ENCODE assay signal across 21 cellular contexts in the genomic region with DNA sequence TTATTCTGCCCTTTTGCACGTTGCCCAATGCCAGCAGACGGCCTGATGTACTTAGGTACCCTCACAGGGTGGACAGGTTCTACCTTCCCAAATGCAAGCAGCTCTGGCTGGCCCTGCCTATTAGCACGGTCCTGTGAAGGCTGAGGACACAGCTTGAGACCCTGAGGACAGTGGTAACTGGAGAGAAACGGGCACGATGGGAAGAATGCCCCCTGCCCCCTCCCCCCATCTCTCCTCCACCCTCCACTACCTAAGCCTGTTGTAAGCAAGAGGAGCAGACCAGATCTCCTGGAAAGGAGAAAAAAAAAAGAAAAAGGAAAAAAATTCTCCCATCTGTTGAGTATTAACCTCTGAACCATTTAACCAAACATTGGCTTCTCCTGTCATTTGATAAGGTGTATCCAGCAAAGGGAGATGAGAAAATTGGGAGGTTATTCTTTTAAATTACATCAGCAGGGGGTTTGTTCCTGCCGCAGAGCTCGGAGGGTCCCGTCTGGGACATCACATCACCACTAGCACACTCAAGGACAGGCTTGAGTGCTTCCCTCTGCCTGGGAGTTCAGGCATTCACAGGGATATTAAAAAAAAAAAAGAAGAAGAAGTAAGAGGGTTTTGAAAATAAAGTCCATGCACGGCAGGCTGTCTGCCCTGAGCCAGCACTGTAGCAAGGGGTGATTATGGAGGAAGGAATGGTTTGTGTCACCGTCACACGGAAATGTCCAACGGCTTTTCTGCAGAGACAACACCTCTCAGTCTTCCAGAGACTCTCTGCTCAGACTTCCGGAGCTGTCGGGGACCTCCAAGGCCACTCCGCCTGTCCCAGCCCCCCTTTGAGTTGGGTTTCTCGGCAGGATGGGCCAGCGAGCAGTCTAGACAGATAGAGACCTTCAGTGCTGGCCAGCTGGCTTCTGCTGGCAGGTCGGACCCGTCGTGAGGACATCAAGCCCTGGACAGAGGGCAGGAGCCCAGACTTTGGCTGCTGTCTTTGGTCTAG. TPM values are rescaled to one million over a fixed set of nuclear protein-coding genes. Genes with fewer than 3 reads are reported as not detected.
DNase-seq lines count a peak whose midpoint lies in the region; ATAC-seq and TF ChIP-seq lines count a peak whose summit lies in the region.
"Had no signal": no experiment of that assay in that cellular context is flagged by ENCODE, and none has a peak within 500 bp of the region (broad histone marks: within the 10 kb centered on the region; RNA-seq: fewer than 3 reads in every experiment).

No MANE protein-coding gene starts in this region.

- H3K4me3 Mint-ChIP-seq in GM23338, result no peak overlapping the region
- no peak overlapping the region for H3K4me3 Mint-ChIP-seq in nephron
- H3K4me3 Mint-ChIP-seq in activated T-helper 17 cell treated with anti-CD3 and anti-CD28 coated beads, Interleukin-2, amount 50 U/mL, for 72 hours, result no peak overlapping the region
- H3K4me3 Mint-ChIP-seq: activated naive CD8-positive, alpha-beta T cell; activated T-cell treated with anti-CD3 and anti-CD28 coated beads, Interleukin-2, amount 50 U/mL, for 72 hours; neural crest cell; stimulated activated naive B cell treated with anti-CD40 and anti-IgM and Interleukin-4, amounts not matched to agents 10 μg/mL and 1 μg/mL and 100 μg/mL, for 72 hours had no signal

- H3K4me1 ChIP-seq in GM23338 (ENCODE audit: insufficient read depth) (peaks cover 7% of the 10 kb centered on the region; the same call in 1 of the 2 replicates), adrenal gland (replicated peaks in 1 of 2) (peaks cover 5 to 6% of the 10 kb centered on the region in 2 donors), esophagus muscularis mucosa (peaks cover 0 to 4% (median 1%) of the 10 kb centered on the region in 4 donors)
- H3K4me1 ChIP-seq: SJSA1 had no signal

- H3K36me3 Mint-ChIP-seq in GM23338 (ENCODE audit: low read depth) (no peaks in the 10 kb centered on the region), nephron (ENCODE audit: low read depth) (no peaks in the 10 kb centered on the region)
- H3K36me3 Mint-ChIP-seq in activated T-helper 17 cell treated with anti-CD3 and anti-CD28 coated beads, Interleukin-2, amount 50 U/mL, for 72 hours (ENCODE audit: low read depth), result no peaks in the 10 kb centered on the region
- H3K36me3 Mint-ChIP-seq: activated naive CD8-positive, alpha-beta T cell; stimulated activated naive B cell treated with anti-CD40 and anti-IgM and Interleukin-4, amounts not matched to agents 10 μg/mL and 1 μg/mL and 100 μg/mL, for 72 hours had no signal

- H3K27me3 Mint-ChIP-seq in GM23338 (ENCODE audit: insufficient read depth, low read depth, poor library complexity), result peaks cover 12% of the 10 kb centered on the region
- peaks cover 7% of the 10 kb centered on the region for H3K27me3 Mint-ChIP-seq in nephron (ENCODE audit: low read depth)
- peaks cover 19% of the 10 kb centered on the region for H3K27me3 Mint-ChIP-seq in activated T-helper 17 cell treated with anti-CD3 and anti-CD28 coated beads, Interleukin-2, amount 50 U/mL, for 72 hours

- H3K4me1 Mint-ChIP-seq in GM23338, result peaks cover 12% of the 10 kb centered on the region
- peaks cover 33% of the 10 kb centered on the region for H3K4me1 Mint-ChIP-seq in nephron
- no peaks in the 10 kb centered on the region for H3K4me1 Mint-ChIP-seq in activated T-helper 17 cell treated with anti-CD3 and anti-CD28 coated beads, Interleukin-2, amount 50 U/mL, for 72 hours
- H3K4me1 Mint-ChIP-seq: stimulated activated naive B cell treated with anti-CD40 and anti-IgM and Interleukin-4, amounts not matched to agents 10 μg/mL and 1 μg/mL and 100 μg/mL, for 72 hours had no signal

- no peak for TF ChIP-seq CTCF in GM23338 (conservative IDR thresholded peaks at IDR 0.05; ENCODE audit: low read depth in 2 of 2)
- TF ChIP-seq CTCF in adrenal gland (IDR thresholded peaks at IDR 0.05), result no peak
- no peak for TF ChIP-seq CTCF in nephron (IDR thresholded peaks at IDR 0.05; ENCODE audit: unreplicated experiment in 3 of 3)
- TF ChIP-seq CTCF in esophagus muscularis mucosa (IDR thresholded peaks at IDR 0.05), result no peak

- DNase-seq in GM23338 (ENCODE audit: low spot score), result no peak
- DNase-seq in adrenal gland, result peak in 5 of 7 donors; percentile 26 to 70 (median 53)
- DNase-seq in left cardiac atrium, result peak; percentile 46
- DNase-seq in superior temporal gyrus (ENCODE audit: extremely low spot score), result no peak
- DNase-seq in esophagus muscularis mucosa (ENCODE audit: extremely low spot score), result no peak
- DNase-seq: activated CD8-positive, alpha-beta memory T cell treated with anti-CD3 and anti-CD28 coated beads for 24 hours; activated T-cell treated with anti-CD3 and anti-CD28 coated beads, Interleukin-2, amount 50 U/mL, for 72 hours; brain microvascular endothelial cell; erythroblast; NCI-H2029; PC-3; stimulated activated naive B cell treated with anti-CD40 and anti-IgM and Interleukin-4, amounts not matched to agents 10 μg/mL and 1 μg/mL and 100 μg/mL, for 72 hours; transverse colon had no signal

- no peak overlapping the region for H3K4me2 ChIP-seq in GM23338

- H3K9me3 ChIP-seq in adrenal gland (replicated peaks in 1 of 3) (no peaks in the 10 kb centered on the region), esophagus muscularis mucosa (no peaks in the 10 kb centered on the region)
- H3K9me3 ChIP-seq: SJSA1, transverse colon had no signal

- H3K4me3 ChIP-seq in GM23338 (no peak overlapping the region), adrenal gland (no peak overlapping the region), esophagus muscularis mucosa (no peak overlapping the region)
- H3K4me3 ChIP-seq: K562, SJSA1, transverse colon had no signal

- H3K9me2 ChIP-seq in GM23338 (ENCODE audit: insufficient read depth), result no peaks in the 10 kb centered on the region

- H3K79me2 ChIP-seq in GM23338 (replicated peaks; ENCODE audit: insufficient read depth), result no peaks in the 10 kb centered on the region

- H3K36me3 ChIP-seq in GM23338 (ENCODE audit: insufficient read depth) (no peaks in the 10 kb centered on the region), adrenal gland (replicated peaks in 1 of 2) (no peaks in the 10 kb centered on the region), esophagus muscularis mucosa (no peaks in the 10 kb centered on the region)
- H3K36me3 ChIP-seq: brain microvascular endothelial cell, SJSA1, transverse colon had no signal

- no peak overlapping the region for H3K27ac ChIP-seq in GM23338 (ENCODE audit: low read depth)
- H3K27ac ChIP-seq in adrenal gland, result no peak overlapping the region
- no peak overlapping the region for H3K27ac ChIP-seq in esophagus muscularis mucosa (replicated peaks in 1 of 4)
- H3K27ac ChIP-seq: brain microvascular endothelial cell, SJSA1, transverse colon had no signal

- H4K20me1 ChIP-seq in GM23338 (replicated peaks; ENCODE audit: insufficient read depth), result no peaks in the 10 kb centered on the region

- TF ChIP-seq POLR2A in adrenal gland (IDR thresholded peaks at IDR 0.05) (no peak), esophagus muscularis mucosa (IDR thresholded peaks at IDR 0.05; ENCODE audit: low read depth) (no peak)

- ATAC-seq in GM23338 (peak; percentile 79), left cardiac atrium (peak; percentile 44 to 86), GM21825 (IDR thresholded peaks at IDR 0.05; ENCODE audit: unreplicated experiment) (no peak)
- no peak for ATAC-seq in activated T-helper 17 cell treated with anti-CD3 and anti-CD28 coated beads, Interleukin-2, amount 50 U/mL, for 72 hours (replicated peaks)
- ATAC-seq: activated T-cell treated with anti-CD3 and anti-CD28 coated beads, Interleukin-2, amount 50 U/mL, for 72 hours; K562; PC-3; stimulated activated naive B cell treated with anti-CD40 and anti-IgM and Interleukin-4, amounts not matched to agents 10 μg/mL and 1 μg/mL and 100 μg/mL, for 72 hours had no signal

- no peak overlapping the region for H3K27ac Mint-ChIP-seq in GM23338
- H3K27ac Mint-ChIP-seq in nephron, result peak overlapping the region; percentile 75 to 77 (median 75)
- no peak overlapping the region for H3K27ac Mint-ChIP-seq in activated T-helper 17 cell treated with anti-CD3 and anti-CD28 coated beads, Interleukin-2, amount 50 U/mL, for 72 hours
- H3K27ac Mint-ChIP-seq: activated naive CD8-positive, alpha-beta T cell; activated T-cell treated with anti-CD3 and anti-CD28 coated beads, Interleukin-2, amount 50 U/mL, for 72 hours; stimulated activated naive B cell treated with anti-CD40 and anti-IgM and Interleukin-4, amounts not matched to agents 10 μg/mL and 1 μg/mL and 100 μg/mL, for 72 hours had no signal

- peak overlapping the region; percentile 4; the same call in 1 of the 2 replicates for H2AFZ ChIP-seq in GM23338

- H3K9me3 Mint-ChIP-seq in GM23338, result no peaks in the 10 kb centered on the region
- no peaks in the 10 kb centered on the region for H3K9me3 Mint-ChIP-seq in nephron
- no peaks in the 10 kb centered on the region for H3K9me3 Mint-ChIP-seq in activated T-helper 17 cell treated with anti-CD3 and anti-CD28 coated beads, Interleukin-2, amount 50 U/mL, for 72 hours
- H3K9me3 Mint-ChIP-seq: activated T-cell treated with anti-CD3 and anti-CD28 coated beads, Interleukin-2, amount 50 U/mL, for 72 hours; neural crest cell; stimulated activated naive B cell treated with anti-CD40 and anti-IgM and Interleukin-4, amounts not matched to agents 10 μg/mL and 1 μg/mL and 100 μg/mL, for 72 hours had no signal

- H3K27me3 ChIP-seq in GM23338 (ENCODE audit: insufficient read depth) (no peaks in the 10 kb centered on the region), adrenal gland (no peaks in the 10 kb centered on the region), esophagus muscularis mucosa (peaks cover 0 to 7% (median 0%) of the 10 kb centered on the region in 4 donors)
- H3K27me3 ChIP-seq: SJSA1, transverse colon had no signal

- no peaks in the 10 kb centered on the region for H3F3A ChIP-seq in GM23338 (replicated peaks; ENCODE audit: low read depth)

- 23 to 35% (median 25%) methylated on average over 11 to 20 of the region's 20 CpGs for WGBS in adrenal gland, 4 donors
- WGBS in esophagus muscularis mucosa, result 46% methylated on average over 18 of the region's 20 CpGs

- TF ChIP-seq EP300 in esophagus muscularis mucosa (IDR thresholded peaks at IDR 0.05), result no peak

- intact Hi-C loops in adrenal gland (cut with DNase I) (no loop called here), left cardiac atrium (cut with DNase I) (no loop called here), esophagus muscularis mucosa (cut with DNase I) (no loop called here)

TF ChIP-seq in GM23338, 12 proteins besides CTCF, POLR2A, EP300 and RAD21:
- TF ChIP-seq POLR2AphosphoS5 (IDR thresholded peaks at IDR 0.05; ENCODE audit: low read depth) (no peak), EZH2phosphoT487 (IDR thresholded peaks at IDR 0.05; ENCODE audit: unreplicated experiment) (no peak)

RNA-seq across cellular contexts. Expression of a gene that starts 33.8 kb away (rescaled TPM):
- total RNA-seq in GM23338 (2014; rRNA removed; shearing (Covaris generic)), result not detected in 2 replicates
- polyA plus RNA-seq in GM23338 (2016; fragmentation: Nextera tagmentation; extraction: Ambion mirVana) (not detected in 2 replicates), adrenal gland (1 to 10 TPM in 1 of 3 donors, under 1 TPM in 2; 0.16 to 6.6 (median 0.72) TPM)
- total RNA-seq in adrenal gland (under 1 TPM in 6 of 8 donors, not detected in 2; 0.11 to 0.87 (median 0.40) TPM), left cardiac atrium (10 to 100 TPM in 1 of 2 donors, 1 to 10 TPM in 1; 9.4 to 25.6 TPM), esophagus muscularis mucosa (10 to 100 TPM in 3 of 4 donors, 1 to 10 TPM in 1; 6.6 to 16.1 (median 12.9) TPM)
- 1 to 10 TPM; 3.3 to 4.8 TPM for total RNA-seq in activated T-helper 17 cell treated with anti-CD3 and anti-CD28 coated beads, Interleukin-2, amount 50 U/mL, for 72 hours
- total RNA-seq: K562, pulmonary artery endothelial cell, SJSA1 had no signal
- polyA plus RNA-seq: K562 had no signal

Comparison
In these comparisons a context has a peak if more than half of its experiments do, and no peak if none do; other contexts are left out.
1. ATAC-seq: peak in GM23338 (single experiment) and left cardiac atrium (2 of 2); none in GM21825 (single experiment) and activated T-helper 17 cell treated with anti-CD3 and anti-CD28 coated beads, Interleukin-2, amount 50 U/mL, for 72 hours (single experiment).
2. DNase-seq: peak in adrenal gland (5 of 7) and left cardiac atrium (single experiment); none in GM23338 (single experiment), superior temporal gyrus (single experiment) and esophagus muscularis mucosa (single experiment).
3. H3K27ac Mint-ChIP-seq: peak in nephron (3 of 3); none in GM23338 (single experiment) and activated T-helper 17 cell treated with anti-CD3 and anti-CD28 coated beads, Interleukin-2, amount 50 U/mL, for 72 hours (single experiment).